In the genomic region with DNA sequence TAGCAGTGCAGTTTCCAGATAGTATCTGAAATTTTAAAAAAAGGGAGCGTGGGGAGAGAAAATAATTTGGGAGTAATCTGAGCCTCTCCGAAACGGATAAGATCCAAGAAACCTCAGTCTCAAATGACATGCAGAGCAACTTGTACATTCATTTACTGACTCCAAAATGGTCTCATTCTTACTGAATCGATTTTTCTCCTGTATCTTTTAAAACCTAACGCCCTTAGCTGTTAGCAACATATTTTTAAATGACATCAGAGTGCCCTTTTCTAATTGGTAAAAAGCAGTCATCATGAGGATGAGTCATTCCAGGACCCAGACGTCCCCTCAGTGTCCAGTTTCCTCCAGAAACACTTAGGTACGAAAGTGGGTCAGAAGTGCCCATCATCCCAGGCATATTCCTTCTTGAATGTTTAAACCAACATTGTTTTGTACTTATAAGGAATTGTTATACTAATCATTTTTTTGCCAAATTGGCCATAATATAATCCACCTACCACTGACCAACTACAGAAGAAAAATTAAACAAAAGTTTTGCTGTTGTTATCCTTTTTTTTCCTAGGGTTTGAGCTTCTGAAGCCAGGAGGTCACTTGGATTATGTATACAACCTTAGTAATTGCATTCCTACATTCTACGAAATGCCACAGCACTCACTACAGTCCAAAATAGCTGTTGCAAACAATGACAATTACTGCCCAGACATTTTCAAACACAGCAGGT, we compare ENCODE assay signal across 16 cellular contexts.
DNase-seq lines count a peak whose midpoint lies in the region; ATAC-seq and TF ChIP-seq lines count a peak whose summit lies in the region.
"Had no signal": no experiment of that assay in that cellular context is flagged by ENCODE, and none has a peak within 500 bp of the region (broad histone marks: within the 10 kb centered on the region; RNA-seq: fewer than 3 reads in every experiment).

No MANE protein-coding gene starts in this region.

- H3K4me3 ChIP-seq in HEK293 (ENCODE audit: low read depth, low read length), result no peak overlapping the region
- no peak overlapping the region for H3K4me3 ChIP-seq in brain microvascular endothelial cell (ENCODE audit: low read depth, low read length)
- no peak overlapping the region for H3K4me3 ChIP-seq in mucosa of descending colon
- H3K4me3 ChIP-seq in hepatocyte, result no peak overlapping the region
- H3K4me3 ChIP-seq: cardiac muscle cell had no signal

- CTCF ChIA-PET in HEK293 (lab: Yijun Ruan, JAX), result no interaction called here

- ATAC-seq in mucosa of descending colon (peak; percentile 23), esophagus mucosa (no peak), GM21529 (IDR thresholded peaks at IDR 0.05; ENCODE audit: unreplicated experiment) (no peak)
- ATAC-seq: HCT116; naive thymus-derived CD4-positive, alpha-beta T cell had no signal

- POLR2A ChIA-PET in HEK293 (lab: Yijun Ruan, JAX), result interaction anchor here (0.5 to 0.7 kb wide), 2 partner anchors 23 to 1196 kb away, joined by 3 to 4 read pairs; no protein-coding TSS in a partner anchor

- no peak overlapping the region for H3K4me2 ChIP-seq in hepatocyte

- H2AFZ ChIP-seq in hepatocyte, result no peak overlapping the region

- DNase-seq in A172 (ENCODE audit: low spot score) (peak; percentile 60), brain microvascular endothelial cell (peak; percentile 37), mucosa of descending colon (no peak), hepatocyte (ENCODE audit: low spot score) (no peak)
- DNase-seq in activated effector memory CD4-positive, alpha-beta T cell treated with Interleukin-2 at 50 U/mL for 16 hours, result no peak
- DNase-seq: activated CD4-positive, alpha-beta T cell treated with anti-CD3 and anti-CD28 coated beads, Interleukin-2, amount 10 ng/mL, durations not matched to agents 24 days and 14 days; KBM-7; naive thymus-derived CD4-positive, alpha-beta T cell; NCI-H2029 treated with DMSO at 0.1 percent for 48 hours; small intestine; T-helper 2 cell had no signal

- H3K79me2 ChIP-seq in hepatocyte, result no peaks in the 10 kb centered on the region

- H3K27me3 ChIP-seq in brain microvascular endothelial cell (replicated peaks), result no peaks in the 10 kb centered on the region
- H3K27me3 ChIP-seq in hepatocyte, result no peaks in the 10 kb centered on the region
- H3K27me3 ChIP-seq: cardiac muscle cell had no signal

- peaks cover 16% of the 10 kb centered on the region for H3K4me1 ChIP-seq in HEK293 (ENCODE audit: control insufficient read depth, insufficient read depth, low read length)
- no peaks in the 10 kb centered on the region for H3K4me1 ChIP-seq in mucosa of descending colon (ENCODE audit: low read depth)
- H3K4me1 ChIP-seq in hepatocyte (ENCODE audit: insufficient read depth), result peaks cover 14% of the 10 kb centered on the region

- H3K9me2 ChIP-seq in hepatocyte (replicated peaks; ENCODE audit: insufficient read depth), result no peaks in the 10 kb centered on the region

- no peak overlapping the region for H3K27ac ChIP-seq in HEK293 (ENCODE audit: extremely low read depth, low read depth, low read length)
- H3K27ac ChIP-seq in brain microvascular endothelial cell, result no peak overlapping the region
- no peak overlapping the region for H3K27ac ChIP-seq in hepatocyte
- H3K27ac ChIP-seq: cardiac muscle cell had no signal

- H3K9me3 ChIP-seq in HEK293 (ENCODE audit: control insufficient read depth, insufficient read depth, low read depth, low read length) (no peaks in the 10 kb centered on the region), mucosa of descending colon (no peaks in the 10 kb centered on the region), hepatocyte (ENCODE audit: low read depth) (no peaks in the 10 kb centered on the region)

- no peaks in the 10 kb centered on the region for H4K20me1 ChIP-seq in hepatocyte (ENCODE audit: insufficient read depth, poor library complexity, severe bottlenecking)

- 60% methylated on average over 8 of the region's 8 CpGs for WGBS in hepatocyte (ENCODE audit: low lambda C conversion rate, missing lambda C conversion rate)

- intact Hi-C loops in mucosa of descending colon (cut with DNase I, micrococcal nuclease), result no loop called here

- TF ChIP-seq CTCF in HEK293 (tag by site-specific recombination; IDR thresholded peaks at IDR 0.05) (no peak), brain microvascular endothelial cell (IDR thresholded peaks at IDR 0.05; ENCODE audit: low read depth, low read length, missing control alignments) (no peak), mucosa of descending colon (IDR thresholded peaks at IDR 0.05) (no peak), hepatocyte (IDR thresholded peaks at IDR 0.05; ENCODE audit: poor library complexity) (no peak)

- in situ Hi-C loops in brain microvascular endothelial cell (cut with HindIII; ENCODE audit: low pct_ligation_motif_present, low sequenced_read_pairs), result no loop called here

- H3K36me3 ChIP-seq in HEK293 (ENCODE audit: control insufficient read depth in 2 of 2, insufficient read depth in 1 of 2, low read length in 2 of 2) (no peaks in the 10 kb centered on the region), brain microvascular endothelial cell (replicated peaks) (no peaks in the 10 kb centered on the region), mucosa of descending colon (ENCODE audit: low read depth) (no peaks in the 10 kb centered on the region), hepatocyte (replicated peaks; ENCODE audit: insufficient read depth, low read depth) (no peaks in the 10 kb centered on the region)
- H3K36me3 ChIP-seq: cardiac muscle cell had no signal

TF ChIP-seq in HEK293, 187 proteins besides CTCF, POLR2A, EP300 and RAD21 (continues in another document):
- TF ChIP-seq ZNF140 (tag by site-specific recombination; IDR thresholded peaks at IDR 0.05) (no peak), ZNF610 (tag by site-specific recombination; IDR thresholded peaks at IDR 0.05; ENCODE audit: borderline replicate concordance) (no peak), ZNF335 (tag by site-specific recombination; conservative IDR thresholded peaks at IDR 0.05) (peak; percentile 42; the same call in 1 of the 2 replicates), ZNF26 (tag by site-specific recombination; IDR thresholded peaks at IDR 0.05) (no peak), ZNF777 (tag by site-specific recombination; IDR thresholded peaks at IDR 0.05; ENCODE audit: borderline replicate concordance) (no peak), ZNF202 (tag by site-specific recombination; IDR thresholded peaks at IDR 0.05; ENCODE audit: borderline replicate concordance) (no peak), ZNF366 (tag by site-specific recombination; conservative IDR thresholded peaks at IDR 0.05) (peak; percentile 29; the same call in 1 of the 2 replicates), ZEB2 (tag by site-specific recombination; IDR thresholded peaks at IDR 0.05) (no peak), TRIM28 (IDR thresholded peaks at IDR 0.05; ENCODE audit: borderline replicate concordance, low read length) (no peak), ZNF549 (tag by site-specific recombination; IDR thresholded peaks at IDR 0.05) (no peak), ZNF2 (tag by site-specific recombination; IDR thresholded peaks at IDR 0.05) (no peak), ZNF155 (tag by site-specific recombination; IDR thresholded peaks at IDR 0.05) (no peak), ZNF670 (tag by site-specific recombination; IDR thresholded peaks at IDR 0.05; ENCODE audit: low read depth) (no peak), ZNF561 (tag by site-specific recombination; IDR thresholded peaks at IDR 0.05; ENCODE audit: borderline replicate concordance) (no peak), ZNF555 (tag by site-specific recombination; conservative IDR thresholded peaks at IDR 0.05) (no peak), ZBTB21 (tag by site-specific recombination; IDR thresholded peaks at IDR 0.05) (0 out of 2 replicates have a peak, but pooled peaks have one; percentile 31)
- TF ChIP-seq, protein P1, sequence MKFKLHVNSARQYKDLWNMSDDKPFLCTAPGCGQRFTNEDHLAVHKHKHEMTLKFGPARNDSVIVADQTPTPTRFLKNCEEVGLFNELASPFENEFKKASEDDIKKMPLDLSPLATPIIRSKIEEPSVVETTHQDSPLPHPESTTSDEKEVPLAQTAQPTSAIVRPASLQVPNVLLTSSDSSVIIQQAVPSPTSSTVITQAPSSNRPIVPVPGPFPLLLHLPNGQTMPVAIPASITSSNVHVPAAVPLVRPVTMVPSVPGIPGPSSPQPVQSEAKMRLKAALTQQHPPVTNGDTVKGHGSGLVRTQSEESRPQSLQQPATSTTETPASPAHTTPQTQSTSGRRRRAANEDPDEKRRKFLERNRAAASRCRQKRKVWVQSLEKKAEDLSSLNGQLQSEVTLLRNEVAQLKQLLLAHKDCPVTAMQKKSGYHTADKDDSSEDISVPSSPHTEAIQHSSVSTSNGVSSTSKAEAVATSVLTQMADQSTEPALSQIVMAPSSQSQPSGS (tag by site-specific recombination; IDR thresholded peaks at IDR 0.05; ENCODE audit: low read depth), result peak; percentile 33; the same call in 1 of the 2 replicates
- TF ChIP-seq, protein P2, sequence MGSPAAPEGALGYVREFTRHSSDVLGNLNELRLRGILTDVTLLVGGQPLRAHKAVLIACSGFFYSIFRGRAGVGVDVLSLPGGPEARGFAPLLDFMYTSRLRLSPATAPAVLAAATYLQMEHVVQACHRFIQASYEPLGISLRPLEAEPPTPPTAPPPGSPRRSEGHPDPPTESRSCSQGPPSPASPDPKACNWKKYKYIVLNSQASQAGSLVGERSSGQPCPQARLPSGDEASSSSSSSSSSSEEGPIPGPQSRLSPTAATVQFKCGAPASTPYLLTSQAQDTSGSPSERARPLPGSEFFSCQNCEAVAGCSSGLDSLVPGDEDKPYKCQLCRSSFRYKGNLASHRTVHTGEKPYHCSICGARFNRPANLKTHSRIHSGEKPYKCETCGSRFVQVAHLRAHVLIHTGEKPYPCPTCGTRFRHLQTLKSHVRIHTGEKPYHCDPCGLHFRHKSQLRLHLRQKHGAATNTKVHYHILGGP (tag by site-specific recombination; IDR thresholded peaks at IDR 0.05), result no peak

Comparison
In these comparisons a context has a peak if more than half of its experiments do, and no peak if none do; other contexts are left out.
1. DNase-seq: peak in A172 (single experiment) and brain microvascular endothelial cell (single experiment); none in mucosa of descending colon (0 of 3), activated effector memory CD4-positive, alpha-beta T cell treated with Interleukin-2 at 50 U/mL for 16 hours (single experiment) and hepatocyte (single experiment).